ENCODE assay signal across 21 cellular contexts in genomic region chr11:70012134-70012733, GRCh38.
DNase-seq lines count a peak whose midpoint lies in the region; FAIRE-seq and TF ChIP-seq lines count a peak whose summit lies in the region.
"Had no signal": no experiment of that assay in that cellular context is flagged by ENCODE, and none has a peak within 500 bp of the region (broad histone marks: within the 10 kb centered on the region; RNA-seq: fewer than 3 reads in every experiment).

No MANE protein-coding gene starts in this region.

- H3K27me3 Mint-ChIP-seq in astrocyte (ENCODE audit: low read depth, unreplicated experiment) = peaks cover 4% of the 10 kb centered on the region

- H3K4me3 ChIP-seq in HEK293 (ENCODE audit: low read depth, low read length) (no peak overlapping the region), astrocyte (ENCODE audit: insufficient read depth, low read depth, low read length) (no peak overlapping the region)
- H3K4me3 ChIP-seq: A549; BLaER1 treated with 17β-estradiol and CSF1 and Interleukin-3, amounts not matched to agents 10 nM and 100 nM had no signal

- H3K36me3 Mint-ChIP-seq in astrocyte (ENCODE audit: low read depth, unreplicated experiment) = no peaks in the 10 kb centered on the region
- H3K36me3 Mint-ChIP-seq: CD8-positive, alpha-beta T cell had no signal

- H3K4me1 Mint-ChIP-seq in astrocyte (ENCODE audit: low read depth, unreplicated experiment) = peaks cover 6% of the 10 kb centered on the region
- H3K4me1 Mint-ChIP-seq: B cell had no signal

- no peaks in the 10 kb centered on the region for H3K27me3 ChIP-seq in astrocyte (ENCODE audit: insufficient read depth, low read length)

- no peak overlapping the region for H3K4me2 ChIP-seq in astrocyte (ENCODE audit: low read length)
- H3K4me2 ChIP-seq: A549; BLaER1 treated with 17β-estradiol and CSF1 and Interleukin-3, amounts not matched to agents 10 nM and 100 nM had no signal

- no peak for DNase-seq in astrocyte (ENCODE audit: low read depth)
- no peak for DNase-seq in urothelium cell line (ENCODE audit: low spot score)
- no peak for DNase-seq in T1000 (lab: John Stamatoyannopoulos, UW)
- DNase-seq in UCSD-AML1 (lab: John Stamatoyannopoulos, UW; ENCODE audit: unreplicated experiment) = no peak
- DNase-seq: AML-193; Caco-2; Calu3; CD4-positive, alpha-beta T cell; CD8-positive, alpha-beta T cell; DMS79 treated with DMSO at 0.1 percent for 48 hours; GF-D8 had no signal

- CTCF ChIA-PET in HEK293 (lab: Yijun Ruan, JAX) = no interaction called here

- H3K9me3 Mint-ChIP-seq in astrocyte (ENCODE audit: unreplicated experiment) = peaks cover 2% of the 10 kb centered on the region
- H3K9me3 Mint-ChIP-seq: CD4-positive, alpha-beta T cell; CD8-positive, alpha-beta T cell had no signal

- POLR2A ChIA-PET in HEK293 (lab: Yijun Ruan, JAX) = no interaction called here

- TF ChIP-seq CTCF in HEK293 (tag by site-specific recombination; IDR thresholded peaks at IDR 0.05) (no peak), astrocyte (IDR thresholded peaks at IDR 0.05; ENCODE audit: insufficient read depth, low read depth, low read length) (no peak)

- no peak overlapping the region for H3K4me3 Mint-ChIP-seq in astrocyte (ENCODE audit: unreplicated experiment)
- H3K4me3 Mint-ChIP-seq: B cell; CD4-positive, alpha-beta T cell; CD8-positive, alpha-beta T cell had no signal

- no peak overlapping the region for H3K9ac ChIP-seq in astrocyte (ENCODE audit: low read length)
- H3K9ac ChIP-seq: BLaER1 treated with 17β-estradiol and CSF1 and Interleukin-3, amounts not matched to agents 10 nM and 100 nM had no signal

- H3K79me2 ChIP-seq in astrocyte (ENCODE audit: insufficient read depth, low read length) = no peaks in the 10 kb centered on the region

- H3K9me3 ChIP-seq in HEK293 (ENCODE audit: control insufficient read depth, insufficient read depth, low read depth, low read length) (no peaks in the 10 kb centered on the region), astrocyte (ENCODE audit: insufficient read depth, low read depth, low read length) (no peaks in the 10 kb centered on the region)
- H3K9me3 ChIP-seq: A549; BLaER1 treated with 17β-estradiol and CSF1 and Interleukin-3, amounts not matched to agents 10 nM and 100 nM; Caco-2 had no signal

- H3K4me1 ChIP-seq in HEK293 (ENCODE audit: control insufficient read depth, insufficient read depth, low read length) = no peaks in the 10 kb centered on the region
- peaks cover 10% of the 10 kb centered on the region for H3K4me1 ChIP-seq in astrocyte (ENCODE audit: insufficient read depth, low read length)
- H3K4me1 ChIP-seq: A549, Caco-2 had no signal

- H2AFZ ChIP-seq in astrocyte (ENCODE audit: low read depth, low read length) = no peak overlapping the region

- FAIRE-seq in astrocyte (lab: Jason Lieb, UNC) = peak; percentile 23
- FAIRE-seq in urothelium cell line (lab: Jason Lieb, UNC) = peak; percentile 23
- FAIRE-seq: A549, D721Med, G401.6, GM12891, GM19239 had no signal

- no peaks in the 10 kb centered on the region for H3K36me3 ChIP-seq in HEK293 (ENCODE audit: control insufficient read depth in 2 of 2, insufficient read depth in 1 of 2, low read length in 2 of 2)
- H3K36me3 ChIP-seq in astrocyte (ENCODE audit: insufficient read depth, low read length) = no peaks in the 10 kb centered on the region
- H3K36me3 ChIP-seq: BLaER1 treated with 17β-estradiol and CSF1 and Interleukin-3, amounts not matched to agents 10 nM and 100 nM had no signal

- no peak overlapping the region for H3K27ac ChIP-seq in HEK293 (ENCODE audit: extremely low read depth, low read depth, low read length)
- H3K27ac ChIP-seq in astrocyte (ENCODE audit: low read depth, low read length) = no peak overlapping the region
- H3K27ac ChIP-seq: 22Rv1; A549; BLaER1 treated with 17β-estradiol and CSF1 and Interleukin-3, amounts not matched to agents 10 nM and 100 nM; C4-2B had no signal

- H4K20me1 ChIP-seq in astrocyte (ENCODE audit: insufficient read depth, low read length) = no peaks in the 10 kb centered on the region
- H4K20me1 ChIP-seq: BLaER1 treated with 17β-estradiol and CSF1 and Interleukin-3, amounts not matched to agents 10 nM and 100 nM had no signal

- no peak overlapping the region for H3K27ac Mint-ChIP-seq in astrocyte (ENCODE audit: unreplicated experiment)
- H3K27ac Mint-ChIP-seq: B cell; CD4-positive, alpha-beta T cell; CD8-positive, alpha-beta T cell had no signal

TF ChIP-seq in HEK293, 187 proteins besides CTCF, POLR2A, EP300 and RAD21:
- no peak for TF ChIP-seq ZNF670 (tag by site-specific recombination; IDR thresholded peaks at IDR 0.05; ENCODE audit: low read depth)
- peak; percentile 91 for TF ChIP-seq ZNF366 (tag by site-specific recombination; conservative IDR thresholded peaks at IDR 0.05)
- TF ChIP-seq ZNF623 (tag by site-specific recombination; IDR thresholded peaks at IDR 0.05) = no peak
- no peak for TF ChIP-seq ZNF132 (tag by site-specific recombination; IDR thresholded peaks at IDR 0.05; ENCODE audit: borderline replicate concordance)
- no peak for TF ChIP-seq GLIS2 (tag by site-specific recombination; IDR thresholded peaks at IDR 0.05)
- TF ChIP-seq KLF9 (tag by site-specific recombination; IDR thresholded peaks at IDR 0.05; ENCODE audit: low read depth) = no peak
- TF ChIP-seq ZBTB17 (tag by site-specific recombination; IDR thresholded peaks at IDR 0.05) = peak; percentile 92
- TF ChIP-seq ZSCAN4 (tag by site-specific recombination; IDR thresholded peaks at IDR 0.05) = no peak
